36 cellular contexts compared by ENCODE assay signal in the genomic region with DNA sequence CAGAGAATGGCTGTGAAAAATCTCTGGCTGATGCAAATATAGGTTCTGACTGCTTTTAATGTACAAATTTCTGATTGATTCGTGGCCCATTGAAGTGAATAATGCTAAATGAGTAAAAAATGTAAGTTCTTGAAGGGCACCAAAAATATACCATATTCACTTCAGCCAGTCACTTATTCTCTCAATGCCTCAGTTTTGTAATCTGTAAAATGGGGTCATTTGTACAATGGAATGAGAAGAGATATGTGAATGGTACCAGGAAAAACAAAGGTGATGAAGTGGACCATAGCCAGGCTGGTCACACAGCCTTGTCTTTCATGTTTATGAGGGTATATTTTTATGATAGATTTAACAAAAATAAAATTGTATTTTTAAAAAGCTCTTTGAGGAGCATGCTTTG.
A peak's percentile ranks its signal among the peaks of the same experiment; 100 is the strongest.
DNase-seq lines count a peak whose midpoint lies in the region; ATAC-seq, FAIRE-seq and TF ChIP-seq lines count a peak whose summit lies in the region.
"Had no signal": no experiment of that assay in that cellular context is flagged by ENCODE, and none has a peak within 500 bp of the region (broad histone marks: within the 10 kb centered on the region; RNA-seq: fewer than 3 reads in every experiment).

No MANE protein-coding gene starts in this region.

- no peak overlapping the region for H4K8ac ChIP-seq in H1 (ENCODE audit: extremely low read depth, insufficient read depth, low read length)

- no peak overlapping the region for H3K18ac ChIP-seq in H1 (ENCODE audit: extremely low read depth, low read length)

- H3K9me3 ChIP-seq in K562 (replicated peaks; ENCODE audit: control insufficient read depth, insufficient read depth, low read depth, low read length): no peaks in the 10 kb centered on the region
- H3K9me3 ChIP-seq in H1 (ENCODE audit: insufficient read depth in 2 of 2, low read depth in 1 of 2, low read length in 1 of 2): no peaks in the 10 kb centered on the region
- H3K9me3 ChIP-seq: A549; BE2C; BLaER1; BLaER1 treated with 17β-estradiol and CSF1 and Interleukin-3, amounts not matched to agents 10 nM and 100 nM; Caco-2 had no signal

- POLR2A ChIA-PET in WTC11 (lab: Charles Lee): interaction anchor here (0.6 kb wide), 1 partner anchor 26 kb away, joined by 3 read pairs; no protein-coding TSS in a partner anchor
- POLR2A ChIA-PET in K562 (lab: Yijun Ruan, JAX): no interaction called here
- POLR2A ChIA-PET in H1 (lab: Charles Lee; ENCODE audit: partially characterized antibody): no interaction called here

- H3K9me3 Mint-ChIP-seq in Calu3 (ENCODE audit: low read depth, unreplicated experiment) (peaks cover 2% of the 10 kb centered on the region), WTC11 (peaks cover 6% of the 10 kb centered on the region)
- H3K9me3 Mint-ChIP-seq in stimulated activated effector memory CD8-positive, alpha-beta T cell treated with anti-CD3 and anti-CD28 coated beads, Interleukin-12 subunit alpha, Interleukin-12 subunit beta, amount 100 ng/mL, for 72 hours: peaks cover 3% of the 10 kb centered on the region
- H3K9me3 Mint-ChIP-seq: CD8-positive, alpha-beta T cell had no signal

- H2BK120ac ChIP-seq in H1 (replicated peaks; ENCODE audit: low read depth, low read length): no peak overlapping the region

- H3K27ac ChIP-seq in K562 (ENCODE audit: extremely low read depth, low read depth, low read length) (no peak overlapping the region), H1 (ENCODE audit: low read depth, low read length) (no peak overlapping the region)
- H3K27ac ChIP-seq: 22Rv1; A549; BLaER1; BLaER1 treated with 17β-estradiol and CSF1 and Interleukin-3, amounts not matched to agents 10 nM and 100 nM; C4-2B had no signal

- no peaks in the 10 kb centered on the region for H3K27me3 Mint-ChIP-seq in Calu3 (ENCODE audit: unreplicated experiment)
- H3K27me3 Mint-ChIP-seq in WTC11 (ENCODE audit: low read depth): peaks cover 38% of the 10 kb centered on the region
- H3K27me3 Mint-ChIP-seq: B cell; CD4-positive, CD25-positive, alpha-beta regulatory T cell; CD8-positive, alpha-beta memory T cell had no signal

- H3K9ac ChIP-seq in K562 (ENCODE audit: insufficient read depth in 1 of 2, low read depth in 2 of 2, low read length in 2 of 2): no peak overlapping the region
- H3K9ac ChIP-seq in H1 (replicated peaks in 1 of 4; ENCODE audit: extremely low read depth in 1 of 4, low read depth in 3 of 4, low read length in 3 of 4): no peak overlapping the region
- H3K9ac ChIP-seq: BLaER1; BLaER1 treated with 17β-estradiol and CSF1 and Interleukin-3, amounts not matched to agents 10 nM and 100 nM had no signal

- DNase-seq in Calu3: no peak
- DNase-seq in WTC11 (ENCODE audit: low spot score): no peak
- no peak for DNase-seq in K562 (ENCODE audit: extremely low read depth in 1 of 4, low spot score in 3 of 4)
- DNase-seq in H1 (ENCODE audit: low read depth in 1 of 2, low spot score in 2 of 2): no peak
- no peak for DNase-seq in GM20000 (ENCODE audit: low spot score)
- DNase-seq in stimulated activated effector memory CD8-positive, alpha-beta T cell treated with anti-CD3 and anti-CD28 coated beads, Interleukin-12 subunit alpha, Interleukin-12 subunit beta, amount 100 ng/mL, for 72 hours (ENCODE audit: low spot score in 2 of 2): no peak
- no peak for DNase-seq in activated naive CD4-positive, alpha-beta T cell treated with Interleukin-2 at 50 U/mL for 16 hours
- DNase-seq: 8988T; ACHN; AML-193; BE2C; C1 segment of cervical spinal cord; Caco-2; CD4-positive, alpha-beta memory T cell; CD4-positive, alpha-beta T cell; CD4-positive, CD25-positive, alpha-beta regulatory T cell; CD8-positive, alpha-beta memory T cell; CD8-positive, alpha-beta T cell; COR-L47; DMS 273 treated with DMSO at 0.1 percent for 48 hours; DMS153; DMS53; DMS79; DMS79 treated with DMSO at 0.1 percent for 48 hours; DND-41; EL had no signal

- no peaks in the 10 kb centered on the region for H3K79me2 ChIP-seq in K562 (ENCODE audit: control insufficient read depth, insufficient read depth, low read length)
- H3K79me2 ChIP-seq in H1 (ENCODE audit: control insufficient read depth in 1 of 2, insufficient read depth in 2 of 2, low read length in 2 of 2): no peaks in the 10 kb centered on the region

- no peak overlapping the region for H2BK5ac ChIP-seq in H1 (ENCODE audit: low read depth, low read length)

- H3K36me3 ChIP-seq in K562 (ENCODE audit: control insufficient read depth, insufficient read depth, low read length) (no peaks in the 10 kb centered on the region), H1 (ENCODE audit: control insufficient read depth in 2 of 4, insufficient read depth in 4 of 4, low read length in 3 of 4) (no peaks in the 10 kb centered on the region)
- H3K36me3 ChIP-seq: BE2C; BLaER1; BLaER1 treated with 17β-estradiol and CSF1 and Interleukin-3, amounts not matched to agents 10 nM and 100 nM had no signal

- no peak overlapping the region for H3K14ac ChIP-seq in H1 (ENCODE audit: insufficient read length)

- H4K5ac ChIP-seq in H1 (ENCODE audit: insufficient read length, low read depth, low read length): no peak overlapping the region

- no peak overlapping the region for H2BK15ac ChIP-seq in H1 (ENCODE audit: low read length)

- H3K9me1 ChIP-seq in K562 (ENCODE audit: control insufficient read depth, insufficient read depth, low read length): no peaks in the 10 kb centered on the region

- no peak overlapping the region for H2BK12ac ChIP-seq in H1 (ENCODE audit: low read depth, low read length)

- H3K36me3 Mint-ChIP-seq in Calu3 (ENCODE audit: insufficient read depth, unreplicated experiment) (no peaks in the 10 kb centered on the region), WTC11 (peaks cover 8% of the 10 kb centered on the region; the same call in 1 of the 2 replicates)
- H3K36me3 Mint-ChIP-seq in stimulated activated effector memory CD8-positive, alpha-beta T cell treated with anti-CD3 and anti-CD28 coated beads, Interleukin-12 subunit alpha, Interleukin-12 subunit beta, amount 100 ng/mL, for 72 hours: no peaks in the 10 kb centered on the region
- H3K36me3 Mint-ChIP-seq: CD14-positive monocyte; CD4-positive, alpha-beta memory T cell; CD4-positive, CD25-positive, alpha-beta regulatory T cell; CD8-positive, alpha-beta memory T cell; CD8-positive, alpha-beta T cell had no signal

- TF ChIP-seq RAD21 in K562 (CRISPR knock-in tag; conservative IDR thresholded peaks at IDR 0.05 in 1 of 2, IDR thresholded peaks at IDR 0.05 in 1 of 2): no peak
- no peak for TF ChIP-seq RAD21 in H1 (IDR thresholded peaks at IDR 0.05 in 1 of 2, conservative IDR thresholded peaks at IDR 0.05 in 1 of 2; ENCODE audit: low read depth in 2 of 2, low read length in 2 of 2)

- TF ChIP-seq CTCF in Calu3 (IDR thresholded peaks at IDR 0.05; ENCODE audit: unreplicated experiment) (no peak), WTC11 (IDR thresholded peaks at IDR 0.05) (no peak), K562 (IDR thresholded peaks at IDR 0.05 in 2 of 3, conservative IDR thresholded peaks at IDR 0.05 in 1 of 3; ENCODE audit: insufficient read depth in 2 of 3, low read depth in 1 of 3, low read length in 3 of 3) (no peak), H1 (IDR thresholded peaks at IDR 0.05; ENCODE audit: control extremely low read depth in 1 of 3, insufficient read depth in 1 of 3, low read depth in 1 of 3, low read length in 3 of 3) (no peak), GM20000 (IDR thresholded peaks at IDR 0.05; ENCODE audit: extremely low read depth, missing control alignments) (no peak)

- intact Hi-C loops in Calu3 (cut with micrococcal nuclease; ENCODE audit: unreplicated experiment): no loop called here
- intact Hi-C loops in K562 (cut with micrococcal nuclease): no loop called here

- no peak overlapping the region for H3K23ac ChIP-seq in H1 (ENCODE audit: insufficient read length)

- no peaks in the 10 kb centered on the region; the same call in 1 of the 2 replicates for H3K23me2 ChIP-seq in H1 (ENCODE audit: low read depth, low read length)

- CTCF ChIA-PET in Calu3 (lab: Charles Lee) (no interaction called here), WTC11 (lab: Charles Lee) (no interaction called here), K562 (lab: Yijun Ruan, JAX; ENCODE audit: low intra/inter-chr PET ratio) (no interaction called here), H1 (lab: Charles Lee; ENCODE audit: partially characterized antibody) (interaction anchor here (0.6 kb wide), 1 partner anchor 251 kb away, joined by 3 read pairs; no protein-coding TSS in a partner anchor)

- no peak overlapping the region for H2BK20ac ChIP-seq in H1 (ENCODE audit: low read length)

- TF ChIP-seq EP300 in K562 (IDR thresholded peaks at IDR 0.05; ENCODE audit: low read length) (no peak), H1 (IDR thresholded peaks at IDR 0.05; ENCODE audit: borderline replicate concordance in 1 of 2, low read depth in 2 of 2, low read length in 2 of 2) (no peak)

- no peaks in the 10 kb centered on the region for H3K79me1 ChIP-seq in H1 (ENCODE audit: low read depth, low read length)

- H3K4me1 ChIP-seq in K562 (replicated peaks in 1 of 2; ENCODE audit: control insufficient read depth in 2 of 2, insufficient read depth in 2 of 2, low read length in 2 of 2): no peaks in the 10 kb centered on the region
- H3K4me1 ChIP-seq in H1 (replicated peaks in 1 of 4; ENCODE audit: control insufficient read depth in 3 of 4, insufficient read depth in 4 of 4, low read length in 3 of 4): peaks cover 3 to 11% (median 6%) of the 10 kb centered on the region in 4 experiments
- H3K4me1 ChIP-seq: A549; BE2C; BLaER1; BLaER1 treated with 17β-estradiol and CSF1 and Interleukin-3, amounts not matched to agents 10 nM and 100 nM; Caco-2 had no signal

- H3K27me3 ChIP-seq in K562 (ENCODE audit: control insufficient read depth in 2 of 2, insufficient read depth in 2 of 2, low read length in 2 of 2) (no peaks in the 10 kb centered on the region), H1 (replicated peaks in 1 of 4; ENCODE audit: control insufficient read depth in 3 of 4, extremely low read depth in 1 of 4, insufficient read depth in 3 of 4, low read length in 3 of 4) (no peaks in the 10 kb centered on the region)
- H3K27me3 ChIP-seq: BLaER1; BLaER1 treated with 17β-estradiol and CSF1 and Interleukin-3, amounts not matched to agents 10 nM and 100 nM had no signal

- WGBS in K562 (ENCODE audit: insufficient coverage, low coverage, missing lambda C conversion rate): 0% methylated on average over 1 of the region's 1 CpG
- 83% methylated on average over 1 of the region's 1 CpG; no CpG with 5 or more reads in 1 of the 2 experiments for WGBS in H1 (ENCODE audit: extremely low coverage in 1 of 2, insufficient coverage in 1 of 2, insufficient read length in 1 of 2, insufficient replicate concordance in 2 of 2, low coverage in 1 of 2, low lambda C conversion rate in 2 of 2, missing lambda C conversion rate in 1 of 2), 2 experiments

- TF ChIP-seq POLR2A in K562 (conservative IDR thresholded peaks at IDR 0.05) (no peak), H1 (IDR thresholded peaks at IDR 0.05; ENCODE audit: control extremely low read depth in 1 of 2, low read depth in 2 of 2, low read length in 2 of 2) (no peak)

- H3K4me1 Mint-ChIP-seq in Calu3 (ENCODE audit: low read depth, unreplicated experiment) (no peaks in the 10 kb centered on the region), WTC11 (peaks cover 57% of the 10 kb centered on the region)
- H3K4me1 Mint-ChIP-seq in stimulated activated effector memory CD8-positive, alpha-beta T cell treated with anti-CD3 and anti-CD28 coated beads, Interleukin-12 subunit alpha, Interleukin-12 subunit beta, amount 100 ng/mL, for 72 hours: no peaks in the 10 kb centered on the region
- H3K4me1 Mint-ChIP-seq: B cell; CD14-positive monocyte; CD4-positive, alpha-beta memory T cell; CD4-positive, CD25-positive, alpha-beta regulatory T cell; CD8-positive, alpha-beta memory T cell had no signal

- FAIRE-seq in K562 (lab: Jason Lieb, UNC) (no peak), H1 (lab: Jason Lieb, UNC) (no peak)
- FAIRE-seq: A204.1, A549, D721Med had no signal

- no peak overlapping the region for H3K4me2 ChIP-seq in K562 (ENCODE audit: insufficient read depth, low read length)
- no peak overlapping the region for H3K4me2 ChIP-seq in H1 (ENCODE audit: insufficient read depth in 1 of 2, low read depth in 2 of 2, low read length in 2 of 2)
- H3K4me2 ChIP-seq: A549; BLaER1; BLaER1 treated with 17β-estradiol and CSF1 and Interleukin-3, amounts not matched to agents 10 nM and 100 nM had no signal

- in situ Hi-C loops in K562 (cut with MboI): no loop called here

- H3K27ac Mint-ChIP-seq in Calu3 (ENCODE audit: unreplicated experiment) (peak overlapping the region; percentile 58), WTC11 (no peak overlapping the region)
- no peak overlapping the region for H3K27ac Mint-ChIP-seq in stimulated activated effector memory CD8-positive, alpha-beta T cell treated with anti-CD3 and anti-CD28 coated beads, Interleukin-12 subunit alpha, Interleukin-12 subunit beta, amount 100 ng/mL, for 72 hours
- H3K27ac Mint-ChIP-seq: B cell; CD14-positive monocyte; CD4-positive, alpha-beta T cell; CD4-positive, CD25-positive, alpha-beta regulatory T cell; CD8-positive, alpha-beta memory T cell; CD8-positive, alpha-beta T cell had no signal

- no peak overlapping the region for H3K4me3 ChIP-seq in K562
- no peak overlapping the region for H3K4me3 ChIP-seq in H1 (ENCODE audit: extremely low read depth in 1 of 4, insufficient read depth in 2 of 4, low read depth in 3 of 4, low read length in 4 of 4)
- H3K4me3 ChIP-seq: A549; BLaER1; BLaER1 treated with 17β-estradiol and CSF1 and Interleukin-3, amounts not matched to agents 10 nM and 100 nM had no signal

- H3K56ac ChIP-seq in H1 (replicated peaks; ENCODE audit: insufficient read length, low read depth, low read length): no peak overlapping the region

- BruUV-seq in Calu3 (replicated peaks; lab: Mats Ljungman, UMichigan) (no TSS peak), K562 (replicated peaks; lab: Mats Ljungman, UMichigan) (no TSS peak)

- H4K91ac ChIP-seq in H1 (replicated peaks; ENCODE audit: insufficient read length, low read length): no peak overlapping the region

- no peaks in the 10 kb centered on the region for H4K20me1 ChIP-seq in K562 (replicated peaks; ENCODE audit: control insufficient read depth, insufficient read depth, low read length)
- no peaks in the 10 kb centered on the region for H4K20me1 ChIP-seq in H1 (replicated peaks in 1 of 2; ENCODE audit: control insufficient read depth in 1 of 2, insufficient read depth in 2 of 2, low read length in 2 of 2)
- H4K20me1 ChIP-seq: BLaER1; BLaER1 treated with 17β-estradiol and CSF1 and Interleukin-3, amounts not matched to agents 10 nM and 100 nM had no signal

- H2AFZ ChIP-seq in K562 (ENCODE audit: low read depth, low read length) (no peak overlapping the region), H1 (ENCODE audit: low read length) (no peak overlapping the region)

- H3K4ac ChIP-seq in H1 (replicated peaks; ENCODE audit: insufficient read length, low read depth, low read length): no peak overlapping the region

- H3K4me3 Mint-ChIP-seq in Calu3 (ENCODE audit: low read depth, unreplicated experiment) (no peak overlapping the region), WTC11 (no peak overlapping the region)
- H3K4me3 Mint-ChIP-seq in stimulated activated effector memory CD8-positive, alpha-beta T cell treated with anti-CD3 and anti-CD28 coated beads, Interleukin-12 subunit alpha, Interleukin-12 subunit beta, amount 100 ng/mL, for 72 hours: no peak overlapping the region
- H3K4me3 Mint-ChIP-seq: B cell; CD14-positive monocyte; CD4-positive, alpha-beta memory T cell; CD4-positive, alpha-beta T cell; CD4-positive, CD25-positive, alpha-beta regulatory T cell; CD8-positive, alpha-beta memory T cell; CD8-positive, alpha-beta T cell had no signal

- no peak overlapping the region for H2AK5ac ChIP-seq in H1 (ENCODE audit: low read depth, low read length)

- no peak for ATAC-seq in WTC11
- ATAC-seq in K562: no peak
- ATAC-seq in stimulated activated effector memory CD8-positive, alpha-beta T cell treated with anti-CD3 and anti-CD28 coated beads, Interleukin-12 subunit alpha, Interleukin-12 subunit beta, amount 100 ng/mL, for 72 hours: no peak
- no peak for ATAC-seq in GM21717 (IDR thresholded peaks at IDR 0.05; ENCODE audit: unreplicated experiment)
- ATAC-seq: A549; CD8-positive, alpha-beta T cell had no signal
